In genomic region chr5:134140530-134141201, GRCh38 we compare ENCODE assay signal across 8 cellular contexts. TPM values are rescaled to one million over a fixed set of nuclear protein-coding genes. Genes with fewer than 3 reads are reported as not detected.
A peak's percentile ranks its signal among the peaks of the same experiment; 100 is the strongest.
DNase-seq lines count a peak whose midpoint lies in the region; ATAC-seq and TF ChIP-seq lines count a peak whose summit lies in the region.

No MANE protein-coding gene starts in this region.

- H3K79me2 ChIP-seq in KMS-11 (ENCODE audit: insufficient read depth, low read depth), result no peaks in the 10 kb centered on the region

- H3K4me3 ChIP-seq in KMS-11 (IDR thresholded peaks at IDR 0.05; ENCODE audit: insufficient read depth, low read depth, low read length), result no peak overlapping the region
- H3K4me3 ChIP-seq in adipocyte (ENCODE audit: low read length), result no peak overlapping the region
- no peak overlapping the region for H3K4me3 ChIP-seq in heart right ventricle

- peak; percentile 40 for ATAC-seq in GM18868 (IDR thresholded peaks at IDR 0.05; ENCODE audit: unreplicated experiment)
- ATAC-seq in heart right ventricle, result peak; percentile 50 to 82 (median 74)

- intact Hi-C loops in heart right ventricle (cut with DNase I), result loop anchor here (1.0 to 10.0 kb wide), 6 partner anchors 38 to 102 kb away; no protein-coding TSS in a partner anchor

- peak; percentile 67 for TF ChIP-seq CTCF in KMS-11 (conservative IDR thresholded peaks at IDR 0.05; ENCODE audit: low read depth, low read length)
- peak; percentile 49 to 82 (median 76) for TF ChIP-seq CTCF in heart right ventricle (IDR thresholded peaks at IDR 0.05)

- H2AFZ ChIP-seq in KMS-11 (ENCODE audit: low read depth), result no peak overlapping the region

- DNase-seq in AML-193 (lab: John Stamatoyannopoulos, UW) (peak; percentile 64 to 65), SK-MEL-5 (ENCODE audit: low read depth, low spot score) (peak; percentile 86), adipocyte (ENCODE audit: low read depth) (peak; percentile 83), heart right ventricle (peak in 1 of 2 donors; percentile 57), retina (peak; percentile 64), occipital lobe (lab: John Stamatoyannopoulos, UW) (no peak)

- no peaks in the 10 kb centered on the region for H3K27me3 ChIP-seq in KMS-11 (ENCODE audit: insufficient read depth, low read depth)
- no peaks in the 10 kb centered on the region for H3K27me3 ChIP-seq in adipocyte (replicated peaks; ENCODE audit: control insufficient read depth, insufficient read depth, low read length)
- no peaks in the 10 kb centered on the region for H3K27me3 ChIP-seq in heart right ventricle

- H3K36me3 ChIP-seq in KMS-11 (ENCODE audit: insufficient read depth) (no peaks in the 10 kb centered on the region), adipocyte (ENCODE audit: control insufficient read depth, insufficient read depth, low read length, severe bottlenecking) (peaks cover 54% of the 10 kb centered on the region), heart right ventricle (peaks cover 0 to 82% (median 3%) of the 10 kb centered on the region in 9 donors)

- H3K9ac ChIP-seq in KMS-11 (no peak overlapping the region), adipocyte (ENCODE audit: low read length) (peak overlapping the region; percentile 10)

- 30 to 36% methylated on average over 8 of the region's 8 CpGs for WGBS in heart right ventricle, 2 donors

- no peak overlapping the region for H3K27ac ChIP-seq in KMS-11
- no peak overlapping the region for H3K27ac ChIP-seq in heart right ventricle

- H3K4me2 ChIP-seq in KMS-11, result no peak overlapping the region

- in situ Hi-C loops in SK-MEL-5 (cut with HindIII; ENCODE audit: low pct_unique_long_range_greater_than_20kb, low sequenced_read_pairs), result no loop called here

- H4K20me1 ChIP-seq in KMS-11 (ENCODE audit: insufficient read depth), result peaks cover 12% of the 10 kb centered on the region

- H3K4me1 ChIP-seq in KMS-11 (ENCODE audit: low read depth, poor library complexity, severe bottlenecking) (peaks cover 34% of the 10 kb centered on the region), adipocyte (ENCODE audit: control insufficient read depth, insufficient read depth, low read length) (peaks cover 34% of the 10 kb centered on the region), heart right ventricle (peaks cover 9 to 46% (median 24%) of the 10 kb centered on the region in 9 donors)

- H3K9me3 ChIP-seq in adipocyte (ENCODE audit: control insufficient read depth, low read length) (no peaks in the 10 kb centered on the region), heart right ventricle (no peaks in the 10 kb centered on the region)

RNA-seq across cellular contexts. Expression of gene TCF7, which starts 26.2 kb away (rescaled TPM):
- 3.1 and 4.7 TPM in 2 replicates for total RNA-seq in SK-MEL-5 (2014; rRNA removed; shearing (Covaris generic))
- polyA plus RNA-seq in SK-MEL-5 (2015; cell fraction: cytosol; rRNA removed), result 21.5 and 25.9 TPM in 2 replicates
- 5.0 and 8.1 TPM in 2 replicates for polyA plus RNA-seq in SK-MEL-5 (2015; cell fraction: nucleus; rRNA removed)
- total RNA-seq in heart right ventricle (1 to 10 TPM in 9 of 10 donors, under 1 TPM in 1; 0.42 to 5.9 (median 2.0) TPM), occipital lobe (not detected)
- 1 to 10 TPM; 1.0 TPM for polyA plus RNA-seq in heart right ventricle

RNA-seq across cellular contexts. Expression of gene SKP1, which starts 36.1 kb away (rescaled TPM):
- 311 and 315 TPM in 2 replicates for total RNA-seq in SK-MEL-5 (2014; rRNA removed; shearing (Covaris generic))
- polyA plus RNA-seq in SK-MEL-5 (2015; cell fraction: cytosol; rRNA removed), result 534 and 551 TPM in 2 replicates
- polyA plus RNA-seq in SK-MEL-5 (2015; cell fraction: nucleus; rRNA removed), result 203 and 244 TPM in 2 replicates
- 100 to 1,000 TPM; 424 to 543 (median 483) TPM for total RNA-seq in heart right ventricle
- 100 to 1,000 TPM in 1 of 2 donors, 10 to 100 TPM in 1; 65.2 to 675 TPM for polyA plus RNA-seq in heart right ventricle
- 178 TPM for total RNA-seq in occipital lobe
